Comparison of ENCODE assay signal across 9 cellular contexts in genomic region chr17:1488826-1489275, GRCh38. TPM values are rescaled to one million over a fixed set of nuclear protein-coding genes. Genes with fewer than 3 reads are reported as not detected.
A peak's percentile ranks its signal among the peaks of the same experiment; 100 is the strongest.
DNase-seq lines count a peak whose midpoint lies in the region; ATAC-seq, FAIRE-seq and TF ChIP-seq lines count a peak whose summit lies in the region.
"Had no signal": no experiment of that assay in that cellular context is flagged by ENCODE, and none has a peak within 500 bp of the region (broad histone marks: within the 10 kb centered on the region; RNA-seq: fewer than 3 reads in every experiment).

No MANE protein-coding gene starts in this region.

- peak overlapping the region; percentile 83 for H3K4me2 ChIP-seq in GM12878 (ENCODE audit: control insufficient read depth, insufficient read depth)

- no peaks in the 10 kb centered on the region for H4K20me1 ChIP-seq in GM12878 (ENCODE audit: control insufficient read depth, insufficient read depth)

- peak overlapping the region; percentile 60 for H3K4me3 Mint-ChIP-seq in activated T-cell treated with anti-CD3 and anti-CD28 coated beads, Interleukin-2, amount 50 U/mL, for 24 hours

- H3K79me2 ChIP-seq in GM12878 (ENCODE audit: control insufficient read depth, insufficient read depth, low read length) = peaks cover 12% of the 10 kb centered on the region

- WGBS in GM12878 (ENCODE audit: insufficient coverage, insufficient replicate concordance, low lambda C conversion rate, missing lambda C conversion rate) = 96% methylated on average over 7 of the region's 7 CpGs
- 62 to 82% methylated on average over 7 of the region's 7 CpGs for WGBS in lung, 2 donors
- WGBS in thyroid gland, 2 donors = 78 to 85% methylated on average over 3 to 7 of the region's 7 CpGs

- H3K9me3 ChIP-seq in GM12878 (replicated peaks; ENCODE audit: control insufficient read depth, insufficient read depth, low read length) = no peaks in the 10 kb centered on the region
- no peaks in the 10 kb centered on the region for H3K9me3 ChIP-seq in lung (ENCODE audit: control insufficient read depth in 2 of 2, insufficient read depth in 1 of 2, low read length in 1 of 2)
- H3K9me3 ChIP-seq in thyroid gland = no peaks in the 10 kb centered on the region

- CTCF ChIA-PET in GM12878 (lab: Yijun Ruan, JAX) = interaction anchor here (0.7 to 1.6 kb wide), 3 partner anchors 22 to 123 kb away, joined by 3 to 7 read pairs (median 3); no protein-coding TSS in a partner anchor

- no peak overlapping the region for H3K27ac Mint-ChIP-seq in activated T-cell treated with anti-CD3 and anti-CD28 coated beads, Interleukin-2, amount 50 U/mL, for 24 hours

- H3K4me1 ChIP-seq in GM12878 (ENCODE audit: control insufficient read depth, insufficient read depth, low read length) (peaks cover 22% of the 10 kb centered on the region), lung (ENCODE audit: control insufficient read depth in 2 of 2, insufficient read depth in 2 of 2, low read length in 2 of 2) (peaks cover 9 to 27% of the 10 kb centered on the region in 2 donors), thyroid gland (peaks cover 46 to 66% of the 10 kb centered on the region in 2 donors)

- H3K9ac ChIP-seq in GM12878 (ENCODE audit: control insufficient read depth, insufficient read depth, low read length) = no peak overlapping the region

- H3K27ac ChIP-seq in GM12878 (ENCODE audit: control insufficient read depth, insufficient read depth) (no peak overlapping the region), lung (ENCODE audit: low read depth in 1 of 2, low read length in 1 of 2) (peak overlapping the region; percentile 92 to 94), thyroid gland (peak overlapping the region; percentile 86 to 98 (median 94))

- TF ChIP-seq EP300 in GM12878 (IDR thresholded peaks at IDR 0.05; ENCODE audit: borderline replicate concordance in 1 of 2, control insufficient read depth in 1 of 2, low read depth in 2 of 2, low read length in 2 of 2) = no peak

- BruUV-seq in GM12878 (replicated peaks; lab: Mats Ljungman, UMichigan) = no TSS peak

- TF ChIP-seq RAD21 in GM12878 (IDR thresholded peaks at IDR 0.05; ENCODE audit: insufficient read depth, low read depth, low read length) = no peak

- no peak for FAIRE-seq in GM12878 (lab: Jason Lieb, UNC)
- FAIRE-seq in GM12891 (lab: Jason Lieb, UNC) = no peak

- intact Hi-C loops in GM12878 (cut with micrococcal nuclease; ENCODE audit: unreplicated experiment) = no loop called here
- intact Hi-C loops in thyroid gland (cut with DNase I) = no loop called here

- ATAC-seq in GM12878 = no peak
- ATAC-seq in lung (ENCODE audit: insufficient read depth, low FRiP score) = no peak
- ATAC-seq in HG02870 (IDR thresholded peaks at IDR 0.05; ENCODE audit: unreplicated experiment) = no peak
- no peak for ATAC-seq in GM21367 (IDR thresholded peaks at IDR 0.05; ENCODE audit: unreplicated experiment)

- no peak for DNase-seq in activated T-cell treated with anti-CD3 and anti-CD28 coated beads, Interleukin-2, amount 50 U/mL, for 24 hours
- no peak for DNase-seq in activated T-cell treated with anti-CD3 and anti-CD28 coated beads, Interleukin-2, amount 50 U/mL, for 48 hours
- DNase-seq in GM12878 (ENCODE audit: low read depth, low spot score) = no peak
- no peak for DNase-seq in lung (ENCODE audit: low spot score)
- DNase-seq in thyroid gland = no peak
- DNase-seq in GM12891 (ENCODE audit: insufficient read length, low spot score) = no peak
- DNase-seq: NCI-H1092 treated with DMSO at 0.1 percent for 48 hours had no signal

- H3K36me3 ChIP-seq in GM12878 (ENCODE audit: control insufficient read depth in 2 of 2, insufficient read depth in 2 of 2, low read length in 1 of 2) (no peaks in the 10 kb centered on the region), lung (ENCODE audit: control insufficient read depth in 2 of 2, insufficient read depth in 2 of 2, low read length in 2 of 2) (no peaks in the 10 kb centered on the region), thyroid gland (no peaks in the 10 kb centered on the region)

- SMC1A ChIA-PET in GM12878 (lab: Charles Lee; ENCODE audit: uncharacterized antibody, unreplicated experiment) = interaction anchor here (1.4 to 3.9 kb wide), 2 partner anchors 91 to 123 kb away, joined by 5 to 20 read pairs; no protein-coding TSS in a partner anchor

- H3K9me3 Mint-ChIP-seq in activated T-cell treated with anti-CD3 and anti-CD28 coated beads, Interleukin-2, amount 50 U/mL, for 24 hours = no peaks in the 10 kb centered on the region

- H3K36me3 Mint-ChIP-seq in activated T-cell treated with anti-CD3 and anti-CD28 coated beads, Interleukin-2, amount 50 U/mL, for 24 hours (ENCODE audit: low read depth) = no peaks in the 10 kb centered on the region

- H2AFZ ChIP-seq in GM12878 (ENCODE audit: control insufficient read depth, low read depth, low read length) = no peak overlapping the region

- no peaks in the 10 kb centered on the region for H3K27me3 ChIP-seq in GM12878 (replicated peaks in 1 of 2; ENCODE audit: control insufficient read depth in 2 of 2, insufficient read depth in 2 of 2, low read length in 1 of 2)
- H3K27me3 ChIP-seq in lung (ENCODE audit: control insufficient read depth, insufficient read depth) = no peaks in the 10 kb centered on the region
- no peaks in the 10 kb centered on the region for H3K27me3 ChIP-seq in thyroid gland

- H3K27me3 Mint-ChIP-seq in activated T-cell treated with anti-CD3 and anti-CD28 coated beads, Interleukin-2, amount 50 U/mL, for 24 hours = peaks cover 4% of the 10 kb centered on the region

- H3K4me1 Mint-ChIP-seq in activated T-cell treated with anti-CD3 and anti-CD28 coated beads, Interleukin-2, amount 50 U/mL, for 24 hours (ENCODE audit: low read depth) = peaks cover 41% of the 10 kb centered on the region

- TF ChIP-seq CTCF in GM12878 (IDR thresholded peaks at IDR 0.05 in 2 of 3, conservative IDR thresholded peaks at IDR 0.05 in 1 of 3; ENCODE audit: control insufficient read depth in 2 of 3, extremely low read depth in 1 of 3, insufficient read depth in 1 of 3, low read depth in 3 of 3, low read length in 3 of 3) (no peak), lung (IDR thresholded peaks at IDR 0.05; ENCODE audit: control extremely low read depth, extremely low read depth) (no peak), thyroid gland (IDR thresholded peaks at IDR 0.05) (no peak)

- H3K4me3 ChIP-seq in GM12878 = no peak overlapping the region
- peak overlapping the region; percentile 21 for H3K4me3 ChIP-seq in lung
- no peak overlapping the region for H3K4me3 ChIP-seq in thyroid gland (replicated peaks in 1 of 3)

- TF ChIP-seq POLR2A in GM12878 (IDR thresholded peaks at IDR 0.05; ENCODE audit: low read depth, low read length) (no peak), thyroid gland (IDR thresholded peaks at IDR 0.05) (no peak), GM12891 (IDR thresholded peaks at IDR 0.05; ENCODE audit: low read depth, low read length) (no peak)

- RAD21 ChIA-PET in GM12878 (lab: Charles Lee; ENCODE audit: unreplicated experiment) = interaction anchor here (1.4 to 2.5 kb wide), 4 partner anchors 26 to 126 kb away, joined by 4 to 11 read pairs (median 7); partner anchors contain the start of gene INPP5K

- POLR2A ChIA-PET in GM12878 (lab: Charles Lee) = interaction anchor here (0.6 to 1.5 kb wide), 5 partner anchors 9 to 220 kb away, joined by 3 to 4 read pairs (median 3); partner anchors contain the start of gene INPP5K

- in situ Hi-C loops in GM12878 (cut with MboI) = no loop called here

RNA-seq across cellular contexts. Expression of gene MYO1C, which starts 3.6 kb away (rescaled TPM):
- 95.5 and 115 TPM in 2 replicates for total RNA-seq in GM12878 (2013; cell fraction: nucleolus; rRNA removed)
- 32.4 and 40.4 TPM in 2 replicates for total RNA-seq in GM12878 (2014; rRNA removed)
- total RNA-seq in GM12878 (2014; rRNA removed; fragmentation: Illumina TruSeq; extraction: Trizol) = 23.7 and 26.1 TPM in 2 replicates
- 92.0 and 93.4 TPM in 2 replicates for total RNA-seq in GM12878 (2021)
- 59.3 TPM for polyA plus RNA-seq in GM12878 (2011; ENCODE audit: low read depth)
- polyA plus RNA-seq in GM12878 (2011; rRNA removed) = 26.0 and 54.0 TPM in 2 replicates
- 42.2 and 49.6 TPM in 2 replicates for polyA plus RNA-seq in GM12878 (2011; cell fraction: cytosol; rRNA removed)
- 105 and 115 TPM in 2 replicates for polyA plus RNA-seq in GM12878 (2011; cell fraction: nucleus; rRNA removed)
- polyA plus RNA-seq in GM12878 (2012) = 58.9 and 78.3 TPM in 2 replicates
- polyA plus RNA-seq in GM12878 (2014; fragmentation: Illumina TruSeq; extraction: Trizol) = 26.3 and 39.5 TPM in 2 replicates
- 1 to 10 TPM; 1.2 to 3.6 TPM for polyA plus RNA-seq in GM12878 (2014; fragmentation: Nextera tagmentation; extraction: Ambion mirVana)
- polyA plus RNA-seq in GM12878 (2014; rRNA removed) = 51.1 and 59.3 TPM in 2 replicates
- 10 to 100 TPM; 32.1 to 33.6 TPM for polyA plus RNA-seq in GM12878 (2016; fragmentation: Nextera tagmentation; extraction: Ambion mirVana)
- 112 and 124 TPM in 2 replicates for polyA minus RNA-seq in GM12878 (2011; rRNA and poly(A)+ RNA removed)
- 23.8 and 35.1 TPM in 2 replicates for polyA minus RNA-seq in GM12878 (2011; cell fraction: cytosol; rRNA and poly(A)+ RNA removed)
- polyA minus RNA-seq in GM12878 (2011; cell fraction: nucleus; rRNA and poly(A)+ RNA removed) = 52.8 and 76.2 TPM in 2 replicates
- total RNA-seq in lung = 100 to 1,000 TPM; 101 to 237 TPM
- polyA plus RNA-seq in lung = 10 to 100 TPM; 73.4 to 78.5 TPM
- total RNA-seq in thyroid gland = 100 to 1,000 TPM; 103 to 145 (median 121) TPM
- 50.6 TPM for polyA plus RNA-seq in GM12891 (2012; ENCODE audit: low read depth, missing spikeins)

RNA-seq across cellular contexts. Expression of gene INPP5K, which starts 27.6 kb away (rescaled TPM):
- 15.8 and 18.2 TPM in 2 replicates for total RNA-seq in GM12878 (2013; cell fraction: nucleolus; rRNA removed)
- total RNA-seq in GM12878 (2014; rRNA removed) (28.9 and 33.9 TPM in 2 replicates), GM12878 (2014; rRNA removed; fragmentation: Illumina TruSeq; extraction: Trizol) (11.1 and 11.7 TPM in 2 replicates), GM12878 (2021) (20.5 and 23.1 TPM in 2 replicates), lung (10 to 100 TPM; 46.5 to 76.7 TPM), thyroid gland (100 to 1,000 TPM; 124 to 285 (median 158) TPM)
- 20.9 TPM for polyA plus RNA-seq in GM12878 (2011; ENCODE audit: low read depth)
- polyA plus RNA-seq in GM12878 (2011; rRNA removed) (22.4 and 29.0 TPM in 2 replicates), GM12878 (2014; fragmentation: Illumina TruSeq; extraction: Trizol) (16.3 and 16.4 TPM in 2 replicates), GM12878 (2014; fragmentation: Nextera tagmentation; extraction: Ambion mirVana) (1 to 10 TPM in 1 of 2 experiments, under 1 TPM in 1; 0.58 to 1.5 TPM), GM12878 (2014; rRNA removed) (38.9 and 41.2 TPM in 2 replicates), GM12878 (2016; fragmentation: Nextera tagmentation; extraction: Ambion mirVana) (10 to 100 TPM; 23.6 to 26.7 TPM), lung (10 to 100 TPM; 33.6 to 35.5 TPM)
- 25.8 and 27.6 TPM in 2 replicates for polyA plus RNA-seq in GM12878 (2011; cell fraction: cytosol; rRNA removed)
- 37.6 and 47.7 TPM in 2 replicates for polyA plus RNA-seq in GM12878 (2011; cell fraction: nucleus; rRNA removed)
- polyA plus RNA-seq in GM12878 (2012) = 17.1 and 22.6 TPM in 2 replicates
- polyA minus RNA-seq in GM12878 (2011; rRNA and poly(A)+ RNA removed) = 34.2 and 37.1 TPM in 2 replicates
- 11.6 and 18.7 TPM in 2 replicates for polyA minus RNA-seq in GM12878 (2011; cell fraction: cytosol; rRNA and poly(A)+ RNA removed)
- 16.7 and 31.7 TPM in 2 replicates for polyA minus RNA-seq in GM12878 (2011; cell fraction: nucleus; rRNA and poly(A)+ RNA removed)
- polyA plus RNA-seq in GM12891 (2012; ENCODE audit: low read depth, missing spikeins) = 14.0 TPM

RNA-seq across cellular contexts. Expression of gene CRK, which starts 32.8 kb away (rescaled TPM):
- total RNA-seq in GM12878 (2013; cell fraction: nucleolus; rRNA removed) = 23.8 and 24.9 TPM in 2 replicates
- 21.2 and 24.0 TPM in 2 replicates for total RNA-seq in GM12878 (2014; rRNA removed)
- total RNA-seq in GM12878 (2014; rRNA removed; fragmentation: Illumina TruSeq; extraction: Trizol) = 20.6 and 21.3 TPM in 2 replicates
- 20.4 and 21.1 TPM in 2 replicates for total RNA-seq in GM12878 (2021)
- polyA plus RNA-seq in GM12878 (2011; ENCODE audit: low read depth) = 4.2 TPM
- polyA plus RNA-seq in GM12878 (2011; rRNA removed) = 23.8 and 26.8 TPM in 2 replicates
- polyA plus RNA-seq in GM12878 (2011; cell fraction: cytosol; rRNA removed) = 14.6 and 15.0 TPM in 2 replicates
- polyA plus RNA-seq in GM12878 (2011; cell fraction: nucleus; rRNA removed) = 5.2 and 8.8 TPM in 2 replicates
- 5.6 and 8.6 TPM in 2 replicates for polyA plus RNA-seq in GM12878 (2012)
- polyA plus RNA-seq in GM12878 (2014; fragmentation: Illumina TruSeq; extraction: Trizol) = 19.9 and 21.8 TPM in 2 replicates
- polyA plus RNA-seq in GM12878 (2014; fragmentation: Nextera tagmentation; extraction: Ambion mirVana) = 10 to 100 TPM; 11.1 to 11.3 TPM
- polyA plus RNA-seq in GM12878 (2014; rRNA removed) = 18.3 and 19.7 TPM in 2 replicates
- polyA plus RNA-seq in GM12878 (2016; fragmentation: Nextera tagmentation; extraction: Ambion mirVana) = 10 to 100 TPM; 17.7 to 21.7 TPM
- 22.0 and 30.1 TPM in 2 replicates for polyA minus RNA-seq in GM12878 (2011; rRNA and poly(A)+ RNA removed)
- polyA minus RNA-seq in GM12878 (2011; cell fraction: cytosol; rRNA and poly(A)+ RNA removed) = 7.9 and 8.0 TPM in 2 replicates
- 4.1 and 8.1 TPM in 2 replicates for polyA minus RNA-seq in GM12878 (2011; cell fraction: nucleus; rRNA and poly(A)+ RNA removed)
- total RNA-seq in lung = 10 to 100 TPM; 62.4 to 67.5 TPM
- polyA plus RNA-seq in lung = 10 to 100 TPM; 29.3 to 36.6 TPM
- 100 to 1,000 TPM in 2 of 4 donors, 10 to 100 TPM in 2; 89.6 to 140 (median 98.7) TPM for total RNA-seq in thyroid gland
- 4.2 TPM for polyA plus RNA-seq in GM12891 (2012; ENCODE audit: low read depth, missing spikeins)
